ENCODE assay signal across 9 cellular contexts in the genomic region with DNA sequence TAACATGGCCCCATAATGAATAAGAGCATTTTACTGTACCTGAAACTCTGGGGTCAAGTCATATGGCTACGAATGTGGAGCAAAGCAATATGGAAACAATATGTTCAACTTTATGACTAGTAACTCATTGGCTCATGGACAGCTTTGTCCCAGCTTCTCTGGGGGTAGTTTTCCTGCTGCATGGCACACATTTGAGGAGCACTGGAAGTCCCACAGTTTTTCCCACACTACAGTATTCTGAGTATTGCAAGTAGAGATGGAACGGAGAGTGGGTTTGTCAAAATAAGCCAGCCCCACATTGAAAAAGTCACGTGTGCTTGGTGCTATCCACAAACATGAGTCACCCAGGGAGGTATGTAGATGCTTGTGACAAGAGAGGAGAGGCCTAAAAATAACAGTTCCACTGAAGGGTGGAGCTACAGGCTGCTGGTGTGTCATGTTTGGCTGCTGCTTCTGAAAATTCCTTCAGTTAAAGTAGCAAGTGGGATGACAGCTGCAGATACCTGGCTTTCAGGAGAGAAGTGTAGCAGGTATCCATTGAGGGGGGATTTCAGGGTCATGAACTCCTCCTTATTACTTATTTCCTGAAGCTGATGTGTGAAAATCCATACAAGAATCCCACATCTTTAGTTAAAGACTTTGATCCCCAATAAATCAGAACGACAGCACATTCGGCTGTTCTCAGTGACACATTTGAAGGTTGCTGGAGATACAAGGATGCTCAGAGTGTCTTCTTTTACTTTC. TPM values are rescaled to one million over a fixed set of nuclear protein-coding genes. Genes with fewer than 3 reads are reported as not detected.
DNase-seq lines count a peak whose midpoint lies in the region; ATAC-seq and TF ChIP-seq lines count a peak whose summit lies in the region.
"Had no signal": no experiment of that assay in that cellular context is flagged by ENCODE, and none has a peak within 500 bp of the region (broad histone marks: within the 10 kb centered on the region; RNA-seq: fewer than 3 reads in every experiment).

No MANE protein-coding gene starts in this region.

- no peak overlapping the region for H2BK15ac ChIP-seq in mesendoderm (replicated peaks; ENCODE audit: low read depth)

- H3K9ac ChIP-seq in mesendoderm (ENCODE audit: low read length) = no peak overlapping the region
- H3K9ac ChIP-seq: parathyroid adenoma had no signal

- no CpG with 5 or more reads among the region's 5 CpGs for WGBS in mesendoderm (ENCODE audit: extremely low coverage, insufficient coverage, low lambda C conversion rate)

- H3K27me3 ChIP-seq in MG63 (no peaks in the 10 kb centered on the region), mesendoderm (ENCODE audit: insufficient read depth, low read length, poor library complexity) (no peaks in the 10 kb centered on the region)

- no peak overlapping the region for H3K4me2 ChIP-seq in mesendoderm (ENCODE audit: low read length)

- no peak for ATAC-seq in HG02588 (IDR thresholded peaks at IDR 0.05; ENCODE audit: unreplicated experiment)
- no peak for ATAC-seq in HG02642 (IDR thresholded peaks at IDR 0.05; ENCODE audit: poor library complexity, unreplicated experiment)

- H2AK5ac ChIP-seq in mesendoderm (ENCODE audit: low read length) = no peak overlapping the region

- no peaks in the 10 kb centered on the region for H3K4me1 ChIP-seq in mesendoderm (ENCODE audit: control insufficient read depth, low read depth, low read length)
- H3K4me1 ChIP-seq: parathyroid adenoma had no signal

- no peak overlapping the region for H3K4ac ChIP-seq in mesendoderm (ENCODE audit: low read depth, low read length)

- peaks cover 15% of the 10 kb centered on the region for H3K9me3 ChIP-seq in MG63

- H3K56ac ChIP-seq in mesendoderm (ENCODE audit: low read length) = no peak overlapping the region

- no peak overlapping the region for H4K5ac ChIP-seq in mesendoderm (ENCODE audit: low read length)

- in situ Hi-C loops in ACHN (cut with HindIII; ENCODE audit: low pct_ligation_motif_present, low pct_unique_long_range_greater_than_20kb, low sequenced_read_pairs) = no loop called here

- DNase-seq in ACHN (peak; percentile 64), MG63 (peak; percentile 71), choroid plexus epithelial cell (ENCODE audit: low read depth) (peak; percentile 97), mesendoderm (peak; percentile 81), hypothalamus (lab: John Stamatoyannopoulos, UW) (no peak)
- no peak for DNase-seq in stimulated activated CD4-positive, alpha-beta T cell treated with anti-CD3 and anti-CD28 coated beads, Interleukin-2, amount 100 ng/mL, for 48 hours

- no peaks in the 10 kb centered on the region for H3K79me1 ChIP-seq in mesendoderm (ENCODE audit: low read length)

- no peak overlapping the region for H4K8ac ChIP-seq in mesendoderm (ENCODE audit: low read depth, low read length)

- no peak overlapping the region for H2BK5ac ChIP-seq in mesendoderm (ENCODE audit: low read length)

- H3K36me3 ChIP-seq in MG63 (peaks cover 5% of the 10 kb centered on the region; the same call in 1 of the 2 replicates), mesendoderm (ENCODE audit: control insufficient read depth, insufficient read depth, low read length) (no peaks in the 10 kb centered on the region)

- TF ChIP-seq CTCF in choroid plexus epithelial cell (conservative IDR thresholded peaks at IDR 0.05; ENCODE audit: low read depth, low read length) = no peak

- no peak overlapping the region for H3K23ac ChIP-seq in mesendoderm (ENCODE audit: low read length)

- H3K4me3 ChIP-seq in MG63 = no peak overlapping the region
- H3K4me3 ChIP-seq in choroid plexus epithelial cell (ENCODE audit: low read depth, low read length) = no peak overlapping the region
- H3K4me3 ChIP-seq in mesendoderm (ENCODE audit: low read length) = no peak overlapping the region

- H2BK120ac ChIP-seq in mesendoderm (ENCODE audit: low read depth, low read length) = no peak overlapping the region

- no peak overlapping the region for H3K18ac ChIP-seq in mesendoderm (ENCODE audit: low read length)

- no peak overlapping the region for H3K27ac ChIP-seq in mesendoderm (ENCODE audit: low read depth, low read length)
- H3K27ac ChIP-seq: parathyroid adenoma had no signal

- H3K79me2 ChIP-seq in mesendoderm (ENCODE audit: control insufficient read depth, insufficient read depth, low read length) = no peaks in the 10 kb centered on the region
- H3K79me2 ChIP-seq: parathyroid adenoma had no signal

RNA-seq across cellular contexts. Expression of gene CTAGE1, which starts 48.3 kb away (rescaled TPM):
- total RNA-seq in MG63 (2014; rRNA removed; shearing (Covaris generic); ENCODE audit: low replicate concordance) = not detected in 2 replicates
- polyA plus RNA-seq in mesendoderm (2013, experiment 1 of 2) = 0.03 TPM
- 0.07 TPM for polyA plus RNA-seq in mesendoderm (2013, experiment 2 of 2)

Comparison
In these comparisons a context has a peak if more than half of its experiments do, and no peak if none do; other contexts are left out.
1. DNase-seq: peak in ACHN (single experiment), MG63 (single experiment), choroid plexus epithelial cell (single experiment) and mesendoderm (single experiment); none in stimulated activated CD4-positive, alpha-beta T cell treated with anti-CD3 and anti-CD28 coated beads, Interleukin-2, amount 100 ng/mL, for 48 hours (0 of 2) and hypothalamus (0 of 51).